28 cellular contexts compared by ENCODE assay signal in the genomic region with DNA sequence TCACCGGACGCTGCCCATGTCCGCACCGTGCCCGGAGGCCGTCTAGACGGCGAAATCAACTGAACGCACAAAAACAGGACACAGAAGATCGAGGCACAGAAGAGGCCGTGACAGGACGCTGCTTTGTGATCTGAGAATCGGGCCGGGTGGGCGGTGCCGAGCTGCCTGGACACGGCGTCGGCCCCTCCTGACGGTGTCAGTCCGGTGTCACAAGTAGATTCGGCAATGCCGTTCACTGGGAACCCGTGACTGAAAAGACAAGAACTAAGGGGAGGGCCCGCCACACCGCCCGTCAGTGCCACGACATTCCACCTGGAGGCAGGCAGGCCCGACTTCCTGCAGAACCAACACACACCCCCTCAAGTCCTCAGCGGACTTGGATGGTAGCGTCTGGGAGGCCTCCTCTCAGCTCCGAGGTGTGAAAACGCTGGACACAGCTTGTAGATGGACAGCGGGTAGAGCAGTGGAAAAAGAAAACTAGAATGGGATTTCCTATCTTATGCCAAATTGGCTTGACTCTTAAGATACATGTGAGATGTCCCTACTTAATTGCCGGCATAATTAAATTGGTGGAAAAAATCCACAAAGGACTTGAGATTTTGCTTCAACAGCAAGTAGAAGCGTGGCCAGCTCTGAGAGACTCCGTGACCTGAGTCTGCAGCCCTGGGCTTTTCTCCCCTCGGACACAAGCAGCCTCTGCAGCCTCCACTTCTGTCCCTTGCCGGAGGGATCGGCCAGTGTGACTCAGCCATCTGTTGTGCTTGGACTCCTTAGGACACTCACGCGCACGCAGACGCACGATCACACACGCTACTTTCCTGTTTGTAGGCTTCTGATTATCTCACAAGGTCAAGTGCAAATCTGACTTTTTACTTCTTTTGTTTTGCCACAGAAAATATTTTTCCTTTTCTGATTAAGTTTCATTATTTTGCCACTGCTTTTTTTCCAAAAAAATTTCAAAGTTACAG.
A peak's percentile ranks its signal among the peaks of the same experiment; 100 is the strongest.
DNase-seq lines count a peak whose midpoint lies in the region; ATAC-seq, FAIRE-seq and TF ChIP-seq lines count a peak whose summit lies in the region.
"Had no signal": no experiment of that assay in that cellular context is flagged by ENCODE, and none has a peak within 500 bp of the region (broad histone marks: within the 10 kb centered on the region; RNA-seq: fewer than 3 reads in every experiment).

No MANE protein-coding gene starts in this region.

- no peak overlapping the region for H3K9ac ChIP-seq in astrocyte (ENCODE audit: low read length)
- peak overlapping the region; percentile 55 for H3K9ac ChIP-seq in neuronal stem cell (ENCODE audit: low read depth, low read length, poor library complexity)

- no peak overlapping the region for H3K4ac ChIP-seq in neuronal stem cell (ENCODE audit: low read length)

- no peaks in the 10 kb centered on the region for H3K79me2 ChIP-seq in astrocyte (ENCODE audit: insufficient read depth, low read length)

- no peaks in the 10 kb centered on the region for H3K27me3 ChIP-seq in astrocyte (ENCODE audit: insufficient read depth, low read length)
- peaks cover 0 to 2% (median 0%) of the 10 kb centered on the region in 3 experiments for H3K27me3 ChIP-seq in neuronal stem cell (ENCODE audit: control insufficient read depth in 3 of 3, insufficient read depth in 3 of 3, low read depth in 1 of 3, low read length in 3 of 3)
- H3K27me3 ChIP-seq in tibial artery: no peaks in the 10 kb centered on the region
- H3K27me3 ChIP-seq: foreskin keratinocyte, MG63, neutrophil had no signal

- H2BK120ac ChIP-seq in neuronal stem cell (ENCODE audit: low read depth, low read length): no peak overlapping the region

- H3K36me3 ChIP-seq in astrocyte (ENCODE audit: insufficient read depth, low read length): peaks cover 13% of the 10 kb centered on the region
- H3K36me3 ChIP-seq in neuronal stem cell (replicated peaks in 1 of 2; ENCODE audit: control insufficient read depth in 2 of 2, insufficient read depth in 2 of 2, low read length in 2 of 2): peaks cover 19 to 76% of the 10 kb centered on the region in 2 donors
- H3K36me3 ChIP-seq in tibial artery: peaks cover 15 to 43% (median 21%) of the 10 kb centered on the region in 3 donors
- H3K36me3 ChIP-seq: MG63, neutrophil had no signal

- H2AK5ac ChIP-seq in neuronal stem cell (ENCODE audit: low read depth, low read length): no peak overlapping the region

- H3K9me3 ChIP-seq in astrocyte (ENCODE audit: insufficient read depth, low read depth, low read length): peaks cover 3% of the 10 kb centered on the region
- H3K9me3 ChIP-seq in neuronal stem cell (replicated peaks in 1 of 2; ENCODE audit: control insufficient read depth in 2 of 2, insufficient read depth in 1 of 2, low read depth in 1 of 2, low read length in 2 of 2): peaks cover 0 to 4% of the 10 kb centered on the region in 2 donors
- H3K9me3 ChIP-seq in tibial artery: no peaks in the 10 kb centered on the region
- H3K9me3 ChIP-seq: MG63, neutrophil, psoas muscle had no signal

- TF ChIP-seq CTCF in astrocyte (IDR thresholded peaks at IDR 0.05; ENCODE audit: insufficient read depth, low read depth, low read length) (no peak), tibial artery (IDR thresholded peaks at IDR 0.05) (no peak)

- peaks cover 31% of the 10 kb centered on the region for H3K36me3 Mint-ChIP-seq in astrocyte (ENCODE audit: low read depth, unreplicated experiment)
- H3K36me3 Mint-ChIP-seq: activated naive CD8-positive, alpha-beta T cell; memory B cell had no signal

- no peak overlapping the region for H2AFZ ChIP-seq in astrocyte (ENCODE audit: low read depth, low read length)
- no peak overlapping the region for H2AFZ ChIP-seq in neuronal stem cell (ENCODE audit: low read length)

- H3K4me3 Mint-ChIP-seq in astrocyte (ENCODE audit: unreplicated experiment): no peak overlapping the region
- H3K4me3 Mint-ChIP-seq: activated CD4-positive, alpha-beta memory T cell treated with anti-CD3 and anti-CD28 coated beads, Interleukin-2, amount 10 ng/mL, durations not matched to agents 7 days and 5 days; activated naive CD8-positive, alpha-beta T cell; activated T-helper 17 cell treated with anti-CD3 and anti-CD28 coated beads, Interleukin-2, amount 50 U/mL, for 72 hours; memory B cell; type B pancreatic cell had no signal

- H3K27ac ChIP-seq in astrocyte (ENCODE audit: low read depth, low read length) (no peak overlapping the region), neuronal stem cell (replicated peaks; ENCODE audit: low read length) (no peak overlapping the region), tibial artery (peak overlapping the region; percentile 57 to 72)
- H3K27ac ChIP-seq: foreskin keratinocyte, neutrophil, psoas muscle had no signal

- WGBS in neuronal stem cell (ENCODE audit: extremely low coverage in 2 of 2, insufficient read length in 2 of 2, insufficient replicate concordance in 1 of 2), 2 donors: no CpG with 5 or more reads among the region's 46 CpGs

- H2BK12ac ChIP-seq in neuronal stem cell (ENCODE audit: low read length): no peak overlapping the region

- H4K20me1 ChIP-seq in astrocyte (ENCODE audit: insufficient read depth, low read length): peaks cover 10% of the 10 kb centered on the region

- intact Hi-C loops in tibial artery (cut with DNase I; ENCODE audit: low total_unique reads): no loop called here

- H3K14ac ChIP-seq in neuronal stem cell (ENCODE audit: low read length): peak overlapping the region; percentile 65

- H4K91ac ChIP-seq in neuronal stem cell (ENCODE audit: low read depth, low read length, poor library complexity): no peak overlapping the region

- peak; percentile 20 for DNase-seq in astrocyte (ENCODE audit: low read depth)
- peak; percentile 14 for DNase-seq in dermis blood vessel endothelial cell
- DNase-seq in neuronal stem cell (ENCODE audit: low spot score): no peak
- DNase-seq in tibial artery: peak; percentile 84 to 94
- no peak for DNase-seq in activated gamma-delta T cell treated with Interleukin-2 at 50 U/mL for 16 hours
- DNase-seq in NCI-H1417 (lab: John Stamatoyannopoulos, UW): no peak
- DNase-seq: activated CD4-positive, alpha-beta memory T cell treated with anti-CD3 and anti-CD28 coated beads, Interleukin-2, amount 10 ng/mL, durations not matched to agents 7 days and 5 days; activated CD8-positive, alpha-beta memory T cell treated with anti-CD3 and anti-CD28 coated beads, Interleukin-2, amount 50 U/mL, for 48 hours; central memory CD4-positive, alpha-beta T cell; COR-L47; foreskin keratinocyte; GDM1; KBM-7; left colon; MG63; NCI-H2081; NCI-H2227 treated with DMSO at 0.1 percent for 48 hours; NCI-H748 treated with DMSO at 0.1 percent for 48 hours had no signal

- FAIRE-seq in astrocyte (lab: Jason Lieb, UNC): no peak
- FAIRE-seq: TTC549 had no signal

- peak overlapping the region; percentile 65 for H3K18ac ChIP-seq in neuronal stem cell (ENCODE audit: low read length)

- H3K9me3 Mint-ChIP-seq in astrocyte (ENCODE audit: unreplicated experiment): no peaks in the 10 kb centered on the region
- H3K9me3 Mint-ChIP-seq: activated T-helper 17 cell treated with anti-CD3 and anti-CD28 coated beads, Interleukin-2, amount 50 U/mL, for 72 hours; memory B cell; type B pancreatic cell had no signal

- ATAC-seq in HG03025 (IDR thresholded peaks at IDR 0.05; ENCODE audit: low FRiP score, unreplicated experiment): no peak
- ATAC-seq: activated CD4-positive, CD25-positive, alpha-beta regulatory T cell treated with anti-CD3 and anti-CD28 coated beads, Interleukin-2, amount 50 U/mL, for 24 hours; activated T-helper 17 cell treated with anti-CD3 and anti-CD28 coated beads, Interleukin-2, amount 50 U/mL, for 72 hours; foreskin keratinocyte; HCT116; left colon had no signal

- H3K27ac Mint-ChIP-seq in astrocyte (ENCODE audit: unreplicated experiment): no peak overlapping the region
- H3K27ac Mint-ChIP-seq: activated CD4-positive, alpha-beta memory T cell treated with anti-CD3 and anti-CD28 coated beads, Interleukin-2, amount 10 ng/mL, durations not matched to agents 7 days and 5 days; activated naive CD8-positive, alpha-beta T cell; activated T-helper 17 cell treated with anti-CD3 and anti-CD28 coated beads, Interleukin-2, amount 50 U/mL, for 72 hours; memory B cell; type B pancreatic cell had no signal

- no peak overlapping the region for H4K8ac ChIP-seq in neuronal stem cell (ENCODE audit: low read depth, low read length)

- no peaks in the 10 kb centered on the region for H3K4me1 ChIP-seq in astrocyte (ENCODE audit: insufficient read depth, low read length)
- H3K4me1 ChIP-seq in neuronal stem cell (ENCODE audit: control insufficient read depth in 2 of 2, insufficient read depth in 1 of 2, low read depth in 1 of 2, low read length in 2 of 2): peaks cover 0 to 11% of the 10 kb centered on the region in 2 donors
- peaks cover 0 to 16% (median 0%) of the 10 kb centered on the region in 4 donors for H3K4me1 ChIP-seq in tibial artery
- H3K4me1 ChIP-seq: foreskin keratinocyte, psoas muscle had no signal

- H3K27me3 Mint-ChIP-seq in astrocyte (ENCODE audit: low read depth, unreplicated experiment): no peaks in the 10 kb centered on the region
- H3K27me3 Mint-ChIP-seq: activated T-helper 17 cell treated with anti-CD3 and anti-CD28 coated beads, Interleukin-2, amount 50 U/mL, for 72 hours; type B pancreatic cell had no signal

- no peak overlapping the region for H2BK15ac ChIP-seq in neuronal stem cell (ENCODE audit: low read length)

- no peak overlapping the region for H2BK5ac ChIP-seq in neuronal stem cell (ENCODE audit: low read length)

- no peak overlapping the region for H3K4me3 ChIP-seq in astrocyte (ENCODE audit: insufficient read depth, low read depth, low read length)
- H3K4me3 ChIP-seq in neuronal stem cell (ENCODE audit: low read length in 2 of 2): no peak overlapping the region
- peak overlapping the region in 1 of 2 donors; percentile 8 for H3K4me3 ChIP-seq in tibial artery
- H3K4me3 ChIP-seq: MG63, psoas muscle had no signal

- no peaks in the 10 kb centered on the region for H3K4me1 Mint-ChIP-seq in astrocyte (ENCODE audit: low read depth, unreplicated experiment)
- H3K4me1 Mint-ChIP-seq: activated CD4-positive, alpha-beta memory T cell treated with anti-CD3 and anti-CD28 coated beads, Interleukin-2, amount 10 ng/mL, durations not matched to agents 7 days and 5 days; memory B cell had no signal

- no peak overlapping the region for H3K4me2 ChIP-seq in astrocyte (ENCODE audit: low read length)
- H3K4me2 ChIP-seq in neuronal stem cell (ENCODE audit: insufficient read depth, low read length, poor library complexity, severe bottlenecking): no peak overlapping the region

- peak overlapping the region; percentile 92 for H3K23ac ChIP-seq in neuronal stem cell (ENCODE audit: low read depth, low read length, poor library complexity)

- H3K79me1 ChIP-seq in neuronal stem cell (ENCODE audit: low read depth, low read length): peaks cover 5% of the 10 kb centered on the region

Comparison
In these comparisons a context has a peak if more than half of its experiments do, and no peak if none do; other contexts are left out.
1. DNase-seq: peak in astrocyte (single experiment), dermis blood vessel endothelial cell (single experiment) and tibial artery (2 of 2); none in neuronal stem cell (single experiment), activated gamma-delta T cell treated with Interleukin-2 at 50 U/mL for 16 hours (single experiment) and NCI-H1417 (0 of 3).
2. H3K27ac ChIP-seq: peak in tibial artery (2 of 2); none in astrocyte (single experiment) and neuronal stem cell (single experiment).